In the genomic region with DNA sequence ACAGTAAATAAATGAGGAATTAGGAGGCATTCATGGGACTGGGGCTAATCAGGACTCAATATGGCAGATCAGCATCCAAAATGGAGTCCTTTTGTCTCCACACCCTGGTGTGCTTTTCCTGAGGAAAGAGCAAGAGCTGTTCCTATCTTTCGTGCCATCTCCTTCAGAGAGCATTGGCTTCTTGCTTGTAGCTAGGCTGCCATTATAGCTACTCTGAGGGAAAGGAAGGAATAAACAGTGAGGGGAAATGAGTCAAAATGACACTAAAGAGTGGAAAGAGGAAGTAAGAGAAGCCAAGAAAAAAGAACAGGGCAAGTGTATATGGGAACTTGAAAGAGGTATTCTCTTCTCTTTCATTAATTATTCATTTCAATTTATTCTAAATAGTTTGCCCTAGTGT, we compare ENCODE assay signal across 1 cellular context.
TF ChIP-seq lines count a peak whose summit lies in the region.

No MANE protein-coding gene starts in this region.

TF ChIP-seq in K562, 482 proteins besides CTCF, POLR2A, EP300 and RAD21 (continued from another document):
- TF ChIP-seq KLF13 (tag; IDR thresholded peaks at IDR 0.05; ENCODE audit: borderline replicate concordance, low read depth): no peak
- TF ChIP-seq, protein P1, sequence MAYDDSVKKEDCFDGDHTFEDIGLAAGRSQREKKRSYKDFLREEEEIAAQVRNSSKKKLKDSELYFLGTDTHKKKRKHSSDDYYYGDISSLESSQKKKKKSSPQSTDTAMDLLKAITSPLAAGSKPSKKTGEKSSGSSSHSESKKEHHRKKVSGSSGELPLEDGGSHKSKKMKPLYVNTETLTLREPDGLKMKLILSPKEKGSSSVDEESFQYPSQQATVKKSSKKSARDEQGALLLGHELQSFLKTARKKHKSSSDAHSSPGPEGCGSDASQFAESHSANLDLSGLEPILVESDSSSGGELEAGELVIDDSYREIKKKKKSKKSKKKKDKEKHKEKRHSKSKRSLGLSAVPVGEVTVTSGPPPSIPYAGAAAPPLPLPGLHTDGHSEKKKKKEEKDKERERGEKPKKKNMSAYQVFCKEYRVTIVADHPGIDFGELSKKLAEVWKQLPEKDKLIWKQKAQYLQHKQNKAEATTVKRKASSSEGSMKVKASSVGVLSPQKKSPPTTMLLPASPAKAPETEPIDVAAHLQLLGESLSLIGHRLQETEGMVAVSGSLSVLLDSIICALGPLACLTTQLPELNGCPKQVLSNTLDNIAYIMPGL (CRISPR knock-in tag; IDR thresholded peaks at IDR 0.05): no peak
- TF ChIP-seq, protein P2, sequence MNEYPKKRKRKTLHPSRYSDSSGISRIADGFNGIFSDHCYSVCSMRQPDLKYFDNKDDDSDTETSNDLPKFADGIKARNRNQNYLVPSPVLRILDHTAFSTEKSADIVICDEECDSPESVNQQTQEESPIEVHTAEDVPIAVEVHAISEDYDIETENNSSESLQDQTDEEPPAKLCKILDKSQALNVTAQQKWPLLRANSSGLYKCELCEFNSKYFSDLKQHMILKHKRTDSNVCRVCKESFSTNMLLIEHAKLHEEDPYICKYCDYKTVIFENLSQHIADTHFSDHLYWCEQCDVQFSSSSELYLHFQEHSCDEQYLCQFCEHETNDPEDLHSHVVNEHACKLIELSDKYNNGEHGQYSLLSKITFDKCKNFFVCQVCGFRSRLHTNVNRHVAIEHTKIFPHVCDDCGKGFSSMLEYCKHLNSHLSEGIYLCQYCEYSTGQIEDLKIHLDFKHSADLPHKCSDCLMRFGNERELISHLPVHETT (CRISPR knock-in tag; conservative IDR thresholded peaks at IDR 0.05 in 1 of 2, IDR thresholded peaks at IDR 0.05 in 1 of 2): peak in 1 of 2 experiments; percentile 60; a peak in 2 of 4 replicates
- no peak for TF ChIP-seq GTF2F1 (IDR thresholded peaks at IDR 0.05; ENCODE audit: low read depth, low read length)
TF ChIP-seq in K562: peak in this region for 10.
